Comparison of ENCODE assay signal across 10 cellular contexts in the genomic region with DNA sequence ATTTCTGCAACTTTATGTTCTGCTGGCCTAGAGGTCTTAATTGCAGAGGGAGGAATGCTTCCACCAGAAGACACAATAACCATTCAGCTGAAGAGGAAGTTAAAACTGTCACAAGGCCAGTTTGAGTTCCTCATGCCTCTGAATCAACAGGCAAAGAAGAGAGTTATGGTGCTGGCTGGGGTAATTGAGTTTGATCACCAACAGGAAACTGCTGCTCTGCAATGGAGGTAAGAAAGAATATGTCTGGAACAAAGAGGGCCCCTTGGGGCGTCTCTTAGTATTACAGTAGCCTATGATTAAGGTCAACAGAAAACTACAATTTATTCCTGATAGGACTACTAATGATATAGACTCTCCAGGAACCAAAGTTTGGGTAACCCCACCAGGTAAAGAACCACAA.
DNase-seq lines count a peak whose midpoint lies in the region; TF ChIP-seq lines count a peak whose summit lies in the region.
"Had no signal": no experiment of that assay in that cellular context is flagged by ENCODE, and none has a peak within 500 bp of the region (broad histone marks: within the 10 kb centered on the region; RNA-seq: fewer than 3 reads in every experiment).

No MANE protein-coding gene starts in this region.

- peak; percentile 2 for DNase-seq in NCI-H146 (lab: John Stamatoyannopoulos, UW)
- no peak for DNase-seq in NCI-H146 treated with DMSO at 0.1 percent for 48 hours (lab: John Stamatoyannopoulos, UW; ENCODE audit: unreplicated experiment)
- DNase-seq in MV-4-11 (lab: John Stamatoyannopoulos, UW) = peak; percentile 72
- DNase-seq in brain microvascular endothelial cell = peak; percentile 4
- peak; percentile 24 for DNase-seq in renal cortical epithelial cell (ENCODE audit: low read depth)
- no peak for DNase-seq in AG20443 (ENCODE audit: low spot score)
- no peak for DNase-seq in mesothelial cell of epicardium (ENCODE audit: low spot score in 2 of 2, unreplicated experiment in 2 of 2)
- no peak for DNase-seq in NCI-H1092 treated with DMSO at 0.1 percent for 48 hours (lab: John Stamatoyannopoulos, UW)
- DNase-seq: activated CD4-positive, alpha-beta T cell treated with anti-CD3 and anti-CD28 coated beads for 4 hours; NCI-H2171 treated with DMSO at 0.1 percent for 48 hours had no signal

- no peaks in the 10 kb centered on the region for H3K9me3 Mint-ChIP-seq in mesothelial cell of epicardium

- no peak overlapping the region for H3K27ac Mint-ChIP-seq in mesothelial cell of epicardium

- no peak overlapping the region for H3K27ac ChIP-seq in brain microvascular endothelial cell

- no peaks in the 10 kb centered on the region for H3K36me3 Mint-ChIP-seq in mesothelial cell of epicardium

- H3K27me3 Mint-ChIP-seq in mesothelial cell of epicardium (ENCODE audit: low read depth) = no peaks in the 10 kb centered on the region

- no peaks in the 10 kb centered on the region for H3K36me3 ChIP-seq in brain microvascular endothelial cell (replicated peaks)

- no peak overlapping the region for H3K4me3 Mint-ChIP-seq in mesothelial cell of epicardium

- H3K4me1 Mint-ChIP-seq in mesothelial cell of epicardium = no peaks in the 10 kb centered on the region

- no peak overlapping the region for H3K4me3 ChIP-seq in brain microvascular endothelial cell (ENCODE audit: low read depth, low read length)

- in situ Hi-C loops in brain microvascular endothelial cell (cut with HindIII; ENCODE audit: low pct_ligation_motif_present, low sequenced_read_pairs) = no loop called here

- H3K27me3 ChIP-seq in brain microvascular endothelial cell (replicated peaks) = no peaks in the 10 kb centered on the region

- peak; percentile 20 for TF ChIP-seq CTCF in brain microvascular endothelial cell (IDR thresholded peaks at IDR 0.05; ENCODE audit: low read depth, low read length, missing control alignments)
- TF ChIP-seq CTCF in mesothelial cell of epicardium (IDR thresholded peaks at IDR 0.05; ENCODE audit: unreplicated experiment) = no peak

Comparison
In these comparisons a context has a peak if more than half of its experiments do, and no peak if none do; other contexts are left out.
1. DNase-seq: peak in NCI-H146 (single experiment), MV-4-11 (single experiment), brain microvascular endothelial cell (single experiment) and renal cortical epithelial cell (single experiment); none in NCI-H146 treated with DMSO at 0.1 percent for 48 hours (single experiment), AG20443 (single experiment), mesothelial cell of epicardium (0 of 2) and NCI-H1092 treated with DMSO at 0.1 percent for 48 hours (single experiment).